In genomic region chr5:96275051-96275450, GRCh38 we compare ENCODE assay signal across 16 cellular contexts.
A peak's percentile ranks its signal among the peaks of the same experiment; 100 is the strongest.
DNase-seq lines count a peak whose midpoint lies in the region; ATAC-seq and TF ChIP-seq lines count a peak whose summit lies in the region.
"Had no signal": no experiment of that assay in that cellular context is flagged by ENCODE, and none has a peak within 500 bp of the region (broad histone marks: within the 10 kb centered on the region; RNA-seq: fewer than 3 reads in every experiment).

No MANE protein-coding gene starts in this region.

- no peak overlapping the region for H3K4me3 ChIP-seq in liver (ENCODE audit: low read depth in 1 of 3, low read length in 3 of 3)
- H3K4me3 ChIP-seq: A549; BLaER1 treated with 17β-estradiol and CSF1 and Interleukin-3, amounts not matched to agents 10 nM and 100 nM had no signal

- H3K27me3 ChIP-seq in liver (ENCODE audit: control insufficient read depth in 4 of 4, insufficient read depth in 4 of 4, low read length in 3 of 4): no peaks in the 10 kb centered on the region
- H3K27me3 ChIP-seq: BLaER1 treated with 17β-estradiol and CSF1 and Interleukin-3, amounts not matched to agents 10 nM and 100 nM had no signal

- WGBS in liver: 28% methylated on average over 3 of the region's 3 CpGs

- DNase-seq in left lobe of liver (ENCODE audit: low spot score) (no peak), renal cortical epithelial cell (ENCODE audit: low read depth) (peak; percentile 41), occipital lobe (lab: John Stamatoyannopoulos, UW) (no peak), HPDE6-E6E7 (ENCODE audit: extremely low spot score) (no peak)
- DNase-seq: AML-193; Caco-2; Calu3; CD4-positive, alpha-beta T cell; CD8-positive, alpha-beta T cell; DMS79 treated with DMSO at 0.1 percent for 48 hours; GF-D8 had no signal

- H3K36me3 ChIP-seq in liver (ENCODE audit: control insufficient read depth in 4 of 4, insufficient read depth in 3 of 4, low read depth in 1 of 4, low read length in 3 of 4): no peaks in the 10 kb centered on the region
- H3K36me3 ChIP-seq: BLaER1 treated with 17β-estradiol and CSF1 and Interleukin-3, amounts not matched to agents 10 nM and 100 nM had no signal

- H3K27ac ChIP-seq in liver (ENCODE audit: low read depth in 1 of 2, low read length in 2 of 2): peak overlapping the region in 1 of 2 donors; percentile 59
- H3K27ac ChIP-seq: 22Rv1; A549; BLaER1 treated with 17β-estradiol and CSF1 and Interleukin-3, amounts not matched to agents 10 nM and 100 nM; C4-2B had no signal

- ATAC-seq in left lobe of liver: peak; percentile 62
- ATAC-seq: A549; CD8-positive, alpha-beta T cell had no signal

- H3K9me3 ChIP-seq in liver (ENCODE audit: control insufficient read depth in 4 of 4, low read length in 3 of 4): peaks cover 0 to 2% (median 0%) of the 10 kb centered on the region in 4 donors

- TF ChIP-seq CTCF in liver (IDR thresholded peaks at IDR 0.05; ENCODE audit: low read depth, low read length, missing input control): no peak

- H3K4me1 ChIP-seq in liver (ENCODE audit: control insufficient read depth in 4 of 4, insufficient read depth in 4 of 4, low read length in 3 of 4): peaks cover 0 to 10% (median 2%) of the 10 kb centered on the region in 4 donors
- H3K4me1 ChIP-seq: BLaER1 treated with 17β-estradiol and CSF1 and Interleukin-3, amounts not matched to agents 10 nM and 100 nM had no signal

- H3K9ac ChIP-seq in liver (ENCODE audit: low read depth in 1 of 2, low read length in 2 of 2): no peak overlapping the region
- H3K9ac ChIP-seq: BLaER1 treated with 17β-estradiol and CSF1 and Interleukin-3, amounts not matched to agents 10 nM and 100 nM had no signal

- peak in 1 of 2 donors; percentile 34 for TF ChIP-seq RAD21 in liver (IDR thresholded peaks at IDR 0.05)

TF ChIP-seq in liver, 16 proteins besides CTCF, POLR2A, EP300 and RAD21:
- TF ChIP-seq, protein P1, sequence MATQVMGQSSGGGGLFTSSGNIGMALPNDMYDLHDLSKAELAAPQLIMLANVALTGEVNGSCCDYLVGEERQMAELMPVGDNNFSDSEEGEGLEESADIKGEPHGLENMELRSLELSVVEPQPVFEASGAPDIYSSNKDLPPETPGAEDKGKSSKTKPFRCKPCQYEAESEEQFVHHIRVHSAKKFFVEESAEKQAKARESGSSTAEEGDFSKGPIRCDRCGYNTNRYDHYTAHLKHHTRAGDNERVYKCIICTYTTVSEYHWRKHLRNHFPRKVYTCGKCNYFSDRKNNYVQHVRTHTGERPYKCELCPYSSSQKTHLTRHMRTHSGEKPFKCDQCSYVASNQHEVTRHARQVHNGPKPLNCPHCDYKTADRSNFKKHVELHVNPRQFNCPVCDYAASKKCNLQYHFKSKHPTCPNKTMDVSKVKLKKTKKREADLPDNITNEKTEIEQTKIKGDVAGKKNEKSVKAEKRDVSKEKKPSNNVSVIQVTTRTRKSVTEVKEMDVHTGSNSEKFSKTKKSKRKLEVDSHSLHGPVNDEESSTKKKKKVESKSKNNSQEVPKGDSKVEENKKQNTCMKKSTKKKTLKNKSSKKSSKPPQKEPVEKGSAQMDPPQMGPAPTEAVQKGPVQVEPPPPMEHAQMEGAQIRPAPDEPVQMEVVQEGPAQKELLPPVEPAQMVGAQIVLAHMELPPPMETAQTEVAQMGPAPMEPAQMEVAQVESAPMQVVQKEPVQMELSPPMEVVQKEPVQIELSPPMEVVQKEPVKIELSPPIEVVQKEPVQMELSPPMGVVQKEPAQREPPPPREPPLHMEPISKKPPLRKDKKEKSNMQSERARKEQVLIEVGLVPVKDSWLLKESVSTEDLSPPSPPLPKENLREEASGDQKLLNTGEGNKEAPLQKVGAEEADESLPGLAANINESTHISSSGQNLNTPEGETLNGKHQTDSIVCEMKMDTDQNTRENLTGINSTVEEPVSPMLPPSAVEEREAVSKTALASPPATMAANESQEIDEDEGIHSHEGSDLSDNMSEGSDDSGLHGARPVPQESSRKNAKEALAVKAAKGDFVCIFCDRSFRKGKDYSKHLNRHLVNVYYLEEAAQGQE (IDR thresholded peaks at IDR 0.05): peak; percentile 3
- TF ChIP-seq, protein P2, sequence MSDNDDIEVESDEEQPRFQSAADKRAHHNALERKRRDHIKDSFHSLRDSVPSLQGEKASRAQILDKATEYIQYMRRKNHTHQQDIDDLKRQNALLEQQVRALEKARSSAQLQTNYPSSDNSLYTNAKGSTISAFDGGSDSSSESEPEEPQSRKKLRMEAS (IDR thresholded peaks at IDR 0.05): no peak
- peak; percentile 58 for TF ChIP-seq ATF3 (IDR thresholded peaks at IDR 0.05)
- TF ChIP-seq RXRA (IDR thresholded peaks at IDR 0.05): peak; percentile 10 to 54
- peak; percentile 81 to 86 for TF ChIP-seq JUND (IDR thresholded peaks at IDR 0.05)
- TF ChIP-seq YY1 (IDR thresholded peaks at IDR 0.05): no peak
- no peak for TF ChIP-seq FOXA2 (IDR thresholded peaks at IDR 0.05)
- TF ChIP-seq SP1 (IDR thresholded peaks at IDR 0.05): peak; percentile 91
- TF ChIP-seq HNF4G (IDR thresholded peaks at IDR 0.05): peak; percentile 68
- TF ChIP-seq NR2F2 (IDR thresholded peaks at IDR 0.05): no peak
- TF ChIP-seq FOXA1 (IDR thresholded peaks at IDR 0.05): no peak
- peak; percentile 88 to 95 for TF ChIP-seq HNF4A (conservative IDR thresholded peaks at IDR 0.05)
